ENCODE assay signal across 8 cellular contexts in genomic region chr22:24555160-24555495, GRCh38. TPM values are rescaled to one million over a fixed set of nuclear protein-coding genes. Genes with fewer than 3 reads are reported as not detected.
DNase-seq lines count a peak whose midpoint lies in the region; ATAC-seq and TF ChIP-seq lines count a peak whose summit lies in the region.

No MANE protein-coding gene starts in this region.

- DNase-seq in DMS79 treated with DMSO at 0.1 percent for 48 hours (lab: John Stamatoyannopoulos, UW): peak; percentile 79
- peak; percentile 100 for DNase-seq in Karpas-422
- DNase-seq in RKO (ENCODE audit: low spot score): peak; percentile 98
- DNase-seq in fibroblast of lung (ENCODE audit: low read depth in 2 of 2): peak; percentile 98 to 99
- peak; percentile 89 to 99 (median 96) for DNase-seq in naive thymus-derived CD4-positive, alpha-beta T cell
- peak; percentile 97 for DNase-seq in stimulated activated naive B cell treated with anti-CD40 and anti-IgM and Interleukin-4, amounts not matched to agents 10 μg/mL and 1 μg/mL and 100 μg/mL, for 72 hours

- no peak for TF ChIP-seq CTCF in fibroblast of lung (conservative IDR thresholded peaks at IDR 0.05 in 1 of 2, IDR thresholded peaks at IDR 0.05 in 1 of 2; ENCODE audit: low read depth in 1 of 2, low read length in 2 of 2)

- H3K9me3 ChIP-seq in Karpas-422 (ENCODE audit: low read length) (no peaks in the 10 kb centered on the region), fibroblast of lung (ENCODE audit: control insufficient read depth, insufficient read depth, low read depth, low read length) (no peaks in the 10 kb centered on the region)
- no peaks in the 10 kb centered on the region for H3K9me3 ChIP-seq in naive thymus-derived CD4-positive, alpha-beta T cell (ENCODE audit: control insufficient read depth in 2 of 3, low read length in 3 of 3)

- POLR2A ChIA-PET in naive thymus-derived CD4-positive, alpha-beta T cell (lab: Charles Lee): interaction anchor here (0.6 to 3.4 kb wide), 7 partner anchors 11 to 661 kb away, joined by 3 to 12 read pairs (median 5); partner anchors contain the start of genes ADORA2A and MIF

- intact Hi-C loops in naive thymus-derived CD4-positive, alpha-beta T cell (cut with micrococcal nuclease): loop anchor here (1.0 to 10.0 kb wide), 16 partner anchors 50 to 1930 kb away; partner anchors contain the start of genes CABIN1 (in 2 of the 2), SPECC1L (in 2 of the 2), ADORA2A (in 1 of the 2) and DERL3 (in 1 of the 2)

- peaks cover 38% of the 10 kb centered on the region; the same call in 1 of the 2 replicates for H3K36me3 ChIP-seq in Karpas-422 (ENCODE audit: insufficient read depth, low read length)
- peaks cover 8% of the 10 kb centered on the region for H3K36me3 ChIP-seq in fibroblast of lung (ENCODE audit: control insufficient read depth, insufficient read depth, low read length)
- peaks cover 6 to 50% (median 10%) of the 10 kb centered on the region in 3 experiments for H3K36me3 ChIP-seq in naive thymus-derived CD4-positive, alpha-beta T cell (ENCODE audit: control insufficient read depth in 2 of 3, insufficient read depth in 3 of 3, low read length in 3 of 3)

- H3K9me3 Mint-ChIP-seq in activated T-helper 17 cell treated with anti-CD3 and anti-CD28 coated beads, Interleukin-2, amount 50 U/mL, for 72 hours: no peaks in the 10 kb centered on the region
- no peaks in the 10 kb centered on the region for H3K9me3 Mint-ChIP-seq in naive thymus-derived CD4-positive, alpha-beta T cell
- no peaks in the 10 kb centered on the region for H3K9me3 Mint-ChIP-seq in stimulated activated naive B cell treated with anti-CD40 and anti-IgM and Interleukin-4, amounts not matched to agents 10 μg/mL and 1 μg/mL and 100 μg/mL, for 72 hours

- H3K4me1 ChIP-seq in Karpas-422 (ENCODE audit: low read length) (peaks cover 63% of the 10 kb centered on the region), fibroblast of lung (ENCODE audit: control insufficient read depth, extremely low read depth, insufficient read depth, low read length) (peaks cover 10% of the 10 kb centered on the region)
- peaks cover 20 to 38% of the 10 kb centered on the region in 2 donors for H3K4me1 ChIP-seq in naive thymus-derived CD4-positive, alpha-beta T cell (ENCODE audit: control insufficient read depth in 2 of 2, insufficient read depth in 2 of 2, low read length in 2 of 2)

- H3K9ac ChIP-seq in Karpas-422 (ENCODE audit: low read length) (peak overlapping the region; percentile 97), fibroblast of lung (ENCODE audit: insufficient read depth, low read length) (peak overlapping the region; percentile 93)

- peaks cover 88% of the 10 kb centered on the region for H3K79me2 ChIP-seq in Karpas-422 (ENCODE audit: low read length)
- peaks cover 86% of the 10 kb centered on the region for H3K79me2 ChIP-seq in fibroblast of lung (ENCODE audit: control insufficient read depth, insufficient read depth, low read length)

- H3K9me2 ChIP-seq in Karpas-422 (replicated peaks; ENCODE audit: insufficient read depth, low read length): no peaks in the 10 kb centered on the region

- H3K36me3 Mint-ChIP-seq in activated T-helper 17 cell treated with anti-CD3 and anti-CD28 coated beads, Interleukin-2, amount 50 U/mL, for 72 hours (ENCODE audit: low read depth): peaks cover 89% of the 10 kb centered on the region
- peaks cover 7 to 25% (median 14%) of the 10 kb centered on the region in 5 donors for H3K36me3 Mint-ChIP-seq in naive thymus-derived CD4-positive, alpha-beta T cell
- peaks cover 35 to 56% of the 10 kb centered on the region in 2 donors for H3K36me3 Mint-ChIP-seq in stimulated activated naive B cell treated with anti-CD40 and anti-IgM and Interleukin-4, amounts not matched to agents 10 μg/mL and 1 μg/mL and 100 μg/mL, for 72 hours

- H3K4me3 ChIP-seq in Karpas-422 (ENCODE audit: low read length): peak overlapping the region; percentile 92
- H3K4me3 ChIP-seq in fibroblast of lung (replicated peaks in 1 of 4; ENCODE audit: control extremely low read depth in 1 of 4, insufficient read depth in 1 of 4, low read depth in 3 of 4, low read length in 4 of 4): peak overlapping the region; percentile 94 to 98 (median 96)
- peak overlapping the region; percentile 98 for H3K4me3 ChIP-seq in naive thymus-derived CD4-positive, alpha-beta T cell (ENCODE audit: low read length)

- peak overlapping the region; percentile 56 for H2AFZ ChIP-seq in Karpas-422 (ENCODE audit: low read length)
- peak overlapping the region; percentile 72 for H2AFZ ChIP-seq in fibroblast of lung (ENCODE audit: low read length)

- ATAC-seq in GM21825 (IDR thresholded peaks at IDR 0.05; ENCODE audit: unreplicated experiment): peak; percentile 60
- peak; percentile 90 for ATAC-seq in activated T-helper 17 cell treated with anti-CD3 and anti-CD28 coated beads, Interleukin-2, amount 50 U/mL, for 72 hours (replicated peaks)
- peak; percentile 92 for ATAC-seq in naive thymus-derived CD4-positive, alpha-beta T cell
- peak; percentile 82 to 86 for ATAC-seq in stimulated activated naive B cell treated with anti-CD40 and anti-IgM and Interleukin-4, amounts not matched to agents 10 μg/mL and 1 μg/mL and 100 μg/mL, for 72 hours (replicated peaks)

- peak overlapping the region; percentile 95 for H3K4me2 ChIP-seq in Karpas-422 (ENCODE audit: low read depth, low read length, poor library complexity, severe bottlenecking)
- H3K4me2 ChIP-seq in fibroblast of lung (ENCODE audit: extremely low read depth, insufficient read depth, low read length): peak overlapping the region; percentile 77

- H3K27ac ChIP-seq in Karpas-422 (ENCODE audit: low read length) (peak overlapping the region; percentile 80), fibroblast of lung (ENCODE audit: insufficient read depth, low read length) (peak overlapping the region; percentile 86)
- peak overlapping the region; percentile 92 for H3K27ac ChIP-seq in naive thymus-derived CD4-positive, alpha-beta T cell (ENCODE audit: low read depth, low read length)

- no peaks in the 10 kb centered on the region for H3K27me3 ChIP-seq in Karpas-422 (ENCODE audit: low read length)
- no peaks in the 10 kb centered on the region for H3K27me3 ChIP-seq in fibroblast of lung (ENCODE audit: control insufficient read depth, insufficient read depth, low read length)
- H3K27me3 ChIP-seq in naive thymus-derived CD4-positive, alpha-beta T cell (ENCODE audit: control insufficient read depth in 2 of 2, insufficient read depth in 2 of 2, low read length in 2 of 2): no peaks in the 10 kb centered on the region

- H4K20me1 ChIP-seq in Karpas-422 (ENCODE audit: insufficient read depth, low read depth, low read length) (peaks cover 34% of the 10 kb centered on the region), fibroblast of lung (ENCODE audit: control insufficient read depth, extremely low read depth, insufficient read depth, low read length) (no peaks in the 10 kb centered on the region)

- CTCF ChIA-PET in naive thymus-derived CD4-positive, alpha-beta T cell (lab: Charles Lee): interaction anchor here (0.6 to 1.1 kb wide), 2 partner anchors 14 to 134 kb away, joined by 3 read pairs; no protein-coding TSS in a partner anchor

- peak overlapping the region; percentile 95 for H3K27ac Mint-ChIP-seq in activated T-helper 17 cell treated with anti-CD3 and anti-CD28 coated beads, Interleukin-2, amount 50 U/mL, for 72 hours
- peak overlapping the region; percentile 93 to 100 (median 98) for H3K27ac Mint-ChIP-seq in naive thymus-derived CD4-positive, alpha-beta T cell
- H3K27ac Mint-ChIP-seq in stimulated activated naive B cell treated with anti-CD40 and anti-IgM and Interleukin-4, amounts not matched to agents 10 μg/mL and 1 μg/mL and 100 μg/mL, for 72 hours: peak overlapping the region; percentile 98

- peak overlapping the region; percentile 95 for H3K4me3 Mint-ChIP-seq in activated T-helper 17 cell treated with anti-CD3 and anti-CD28 coated beads, Interleukin-2, amount 50 U/mL, for 72 hours
- H3K4me3 Mint-ChIP-seq in naive thymus-derived CD4-positive, alpha-beta T cell: peak overlapping the region; percentile 90 to 100 (median 98)
- peak overlapping the region; percentile 97 to 98 for H3K4me3 Mint-ChIP-seq in stimulated activated naive B cell treated with anti-CD40 and anti-IgM and Interleukin-4, amounts not matched to agents 10 μg/mL and 1 μg/mL and 100 μg/mL, for 72 hours

- H3K4me1 Mint-ChIP-seq in activated T-helper 17 cell treated with anti-CD3 and anti-CD28 coated beads, Interleukin-2, amount 50 U/mL, for 72 hours: peaks cover 43% of the 10 kb centered on the region
- H3K4me1 Mint-ChIP-seq in naive thymus-derived CD4-positive, alpha-beta T cell: peaks cover 42 to 83% (median 70%) of the 10 kb centered on the region in 7 donors
- H3K4me1 Mint-ChIP-seq in stimulated activated naive B cell treated with anti-CD40 and anti-IgM and Interleukin-4, amounts not matched to agents 10 μg/mL and 1 μg/mL and 100 μg/mL, for 72 hours: peaks cover 51 to 73% of the 10 kb centered on the region in 2 donors

- no peaks in the 10 kb centered on the region for H3K27me3 Mint-ChIP-seq in activated T-helper 17 cell treated with anti-CD3 and anti-CD28 coated beads, Interleukin-2, amount 50 U/mL, for 72 hours
- no peaks in the 10 kb centered on the region for H3K27me3 Mint-ChIP-seq in naive thymus-derived CD4-positive, alpha-beta T cell
- H3K27me3 Mint-ChIP-seq in stimulated activated naive B cell treated with anti-CD40 and anti-IgM and Interleukin-4, amounts not matched to agents 10 μg/mL and 1 μg/mL and 100 μg/mL, for 72 hours: no peaks in the 10 kb centered on the region

RNA-seq across cellular contexts. Expression of gene GUCD1, which starts 0.2 kb away (rescaled TPM):
- total RNA-seq in Karpas-422 (2014; rRNA removed; shearing (Covaris generic); ENCODE audit: low replicate concordance): 116 and 144 TPM in 2 replicates
- 100 to 1,000 TPM in 1 of 2 donors, 10 to 100 TPM in 1; 90.4 to 158 TPM for total RNA-seq in activated T-helper 17 cell treated with anti-CD3 and anti-CD28 coated beads, Interleukin-2, amount 50 U/mL, for 72 hours
- 143 and 178 TPM in 2 replicates for total RNA-seq in fibroblast of lung
- 83.4 and 97.1 TPM in 2 replicates for polyA plus RNA-seq in fibroblast of lung
- polyA plus RNA-seq in fibroblast of lung (2012): 73.4 and 84.8 TPM in 2 replicates
- polyA minus RNA-seq in fibroblast of lung (ENCODE audit: low replicate concordance): 180 and 262 TPM in 2 replicates
- 100 to 1,000 TPM in 1 of 5 experiments, 10 to 100 TPM in 4; 57.9 to 131 (median 63.4) TPM for total RNA-seq in naive thymus-derived CD4-positive, alpha-beta T cell
- 10 to 100 TPM; 33.1 to 54.5 TPM for polyA plus RNA-seq in naive thymus-derived CD4-positive, alpha-beta T cell

RNA-seq across cellular contexts. Expression of gene SNRPD3, which starts 0.7 kb away (rescaled TPM):
- 217 and 263 TPM in 2 replicates for total RNA-seq in Karpas-422 (2014; rRNA removed; shearing (Covaris generic); ENCODE audit: low replicate concordance)
- total RNA-seq in activated T-helper 17 cell treated with anti-CD3 and anti-CD28 coated beads, Interleukin-2, amount 50 U/mL, for 72 hours: 100 to 1,000 TPM in 1 of 2 donors, 10 to 100 TPM in 1; 81.1 to 128 TPM
- total RNA-seq in fibroblast of lung: 89.9 and 114 TPM in 2 replicates
- 151 and 221 TPM in 2 replicates for polyA plus RNA-seq in fibroblast of lung
- polyA plus RNA-seq in fibroblast of lung (2012): 151 and 177 TPM in 2 replicates
- 110 and 120 TPM in 2 replicates for polyA minus RNA-seq in fibroblast of lung (ENCODE audit: low replicate concordance)
- 10 to 100 TPM; 47.5 to 94.5 (median 73.9) TPM for total RNA-seq in naive thymus-derived CD4-positive, alpha-beta T cell
- 10 to 100 TPM; 84.2 to 95.1 TPM for polyA plus RNA-seq in naive thymus-derived CD4-positive, alpha-beta T cell

RNA-seq across cellular contexts. Expression of gene LRRC75B, which starts 37.7 kb away (rescaled TPM):
- total RNA-seq in Karpas-422 (2014; rRNA removed; shearing (Covaris generic); ENCODE audit: low replicate concordance): 3.6 and 6.9 TPM in 2 replicates
- total RNA-seq in activated T-helper 17 cell treated with anti-CD3 and anti-CD28 coated beads, Interleukin-2, amount 50 U/mL, for 72 hours: 1 to 10 TPM; 1.1 to 2.3 TPM
- total RNA-seq in fibroblast of lung: 5.6 and 7.9 TPM in 2 replicates
- 2.8 and 2.9 TPM in 2 replicates for polyA plus RNA-seq in fibroblast of lung
- 3.5 and 4.4 TPM in 2 replicates for polyA plus RNA-seq in fibroblast of lung (2012)
- polyA minus RNA-seq in fibroblast of lung (ENCODE audit: low replicate concordance): 1.4 and 6.2 TPM in 2 replicates
- 1 to 10 TPM in 2 of 5 experiments, not detected in 3; 2.4 to 2.5 TPM for total RNA-seq in naive thymus-derived CD4-positive, alpha-beta T cell
- polyA plus RNA-seq in naive thymus-derived CD4-positive, alpha-beta T cell: not detected

RNA-seq across cellular contexts. Expression of gene GGT1, which starts 47.9 kb away (rescaled TPM):
- 28.6 and 36.4 TPM in 2 replicates for total RNA-seq in Karpas-422 (2014; rRNA removed; shearing (Covaris generic); ENCODE audit: low replicate concordance)
- total RNA-seq in activated T-helper 17 cell treated with anti-CD3 and anti-CD28 coated beads, Interleukin-2, amount 50 U/mL, for 72 hours: 100 to 1,000 TPM in 1 of 2 donors, 10 to 100 TPM in 1; 82.4 to 122 TPM
- 1.3 and 2.0 TPM in 2 replicates for total RNA-seq in fibroblast of lung
- polyA plus RNA-seq in fibroblast of lung: 0.33 and 0.37 TPM in 2 replicates
- polyA plus RNA-seq in fibroblast of lung (2012): 0.59 TPM in 2 replicates
- 0.79 TPM in 1 of 2 replicates, not detected in the other for polyA minus RNA-seq in fibroblast of lung (ENCODE audit: low replicate concordance)
- 10 to 100 TPM; 11.5 to 95.9 (median 12.8) TPM for total RNA-seq in naive thymus-derived CD4-positive, alpha-beta T cell
- polyA plus RNA-seq in naive thymus-derived CD4-positive, alpha-beta T cell: 1 to 10 TPM; 1.1 to 2.4 TPM

RNA-seq across cellular contexts. Expression of gene UPB1, which starts 60.0 kb away (rescaled TPM):
- 0.19 and 1.3 TPM in 2 replicates for total RNA-seq in Karpas-422 (2014; rRNA removed; shearing (Covaris generic); ENCODE audit: low replicate concordance)
- total RNA-seq in activated T-helper 17 cell treated with anti-CD3 and anti-CD28 coated beads, Interleukin-2, amount 50 U/mL, for 72 hours: 1 to 10 TPM in 1 of 2 donors, not detected in 1; 1.5 TPM
- under 0.01 TPM in 1 of 2 replicates, not detected in the other for total RNA-seq in fibroblast of lung
- polyA plus RNA-seq in fibroblast of lung: 0.05 TPM in 1 of 2 replicates, not detected in the other
- not detected in 2 replicates for polyA plus RNA-seq in fibroblast of lung (2012)
- polyA minus RNA-seq in fibroblast of lung (ENCODE audit: low replicate concordance): not detected in 2 replicates
- 1 to 10 TPM in 4 of 5 experiments, under 1 TPM in 1; 0.70 to 3.4 (median 2.1) TPM for total RNA-seq in naive thymus-derived CD4-positive, alpha-beta T cell
- under 1 TPM; 0.14 to 0.15 TPM for polyA plus RNA-seq in naive thymus-derived CD4-positive, alpha-beta T cell

Comparison
In these comparisons a context has a peak if more than half of its experiments do, and no peak if none do; other contexts are left out.
1. Peak in every context shown above with its lines: DNase-seq, ATAC-seq, H3K4me3 ChIP-seq and H3K27ac ChIP-seq.